Comparison of ENCODE assay signal across 16 cellular contexts in genomic region chr11:10823152-10823579, GRCh38. TPM values are rescaled to one million over a fixed set of nuclear protein-coding genes. Genes with fewer than 3 reads are reported as not detected.
DNase-seq lines count a peak whose midpoint lies in the region; ATAC-seq and TF ChIP-seq lines count a peak whose summit lies in the region.
"Had no signal": no experiment of that assay in that cellular context is flagged by ENCODE, and none has a peak within 500 bp of the region (broad histone marks: within the 10 kb centered on the region; RNA-seq: fewer than 3 reads in every experiment).

No MANE protein-coding gene starts in this region.

- no peak overlapping the region for H2AK5ac ChIP-seq in mesendoderm (ENCODE audit: low read length)

- H4K5ac ChIP-seq in mesendoderm (ENCODE audit: low read length): no peak overlapping the region

- H2BK15ac ChIP-seq in mesendoderm (replicated peaks; ENCODE audit: low read depth): no peak overlapping the region

- H3K56ac ChIP-seq in mesendoderm (ENCODE audit: low read length): no peak overlapping the region

- H2AFZ ChIP-seq in DND-41 (ENCODE audit: low read depth, low read length) (peak overlapping the region; percentile 31; the same call in 1 of the 2 replicates), OCI-LY1 (ENCODE audit: low read length) (peak overlapping the region; percentile 16; the same call in 1 of the 2 replicates)

- H4K20me1 ChIP-seq in DND-41 (ENCODE audit: insufficient read depth, low read length): no peaks in the 10 kb centered on the region
- no peaks in the 10 kb centered on the region for H4K20me1 ChIP-seq in OCI-LY1 (ENCODE audit: insufficient read depth, low read length)

- WGBS in mesendoderm (ENCODE audit: extremely low coverage, insufficient coverage, low lambda C conversion rate): no CpG with 5 or more reads among the region's 2 CpGs

- no peaks in the 10 kb centered on the region for H3K9me2 ChIP-seq in OCI-LY1 (ENCODE audit: low read depth, low read length)

- H3K27ac ChIP-seq in DND-41 (ENCODE audit: low read length): no peak overlapping the region
- peak overlapping the region; percentile 14 for H3K27ac ChIP-seq in OCI-LY1 (ENCODE audit: low read depth, low read length, poor library complexity, severe bottlenecking)
- no peak overlapping the region for H3K27ac ChIP-seq in mesendoderm (ENCODE audit: low read depth, low read length)
- H3K27ac ChIP-seq: C4-2B, vagina had no signal

- no peaks in the 10 kb centered on the region for H3F3A ChIP-seq in OCI-LY1 (ENCODE audit: insufficient read depth, low read length)

- no peak overlapping the region for H2BK120ac ChIP-seq in mesendoderm (ENCODE audit: low read depth, low read length)

- no peak for TF ChIP-seq POLR2A in erythroblast (IDR thresholded peaks at IDR 0.05; ENCODE audit: low read length)

- H3K9ac ChIP-seq in DND-41 (ENCODE audit: low read depth, low read length): no peak overlapping the region
- H3K9ac ChIP-seq in OCI-LY1 (ENCODE audit: low read length): no peak overlapping the region; the same call in 1 of the 2 replicates
- no peak overlapping the region for H3K9ac ChIP-seq in mesendoderm (ENCODE audit: low read length)

- no peak overlapping the region for H3K4ac ChIP-seq in mesendoderm (ENCODE audit: low read depth, low read length)

- H3K36me3 ChIP-seq in DND-41 (ENCODE audit: insufficient read depth, low read length) (no peaks in the 10 kb centered on the region), OCI-LY1 (ENCODE audit: insufficient read depth, low read length) (no peaks in the 10 kb centered on the region), mesendoderm (ENCODE audit: control insufficient read depth, insufficient read depth, low read length) (no peaks in the 10 kb centered on the region)
- H3K36me3 ChIP-seq: vagina had no signal

- no peaks in the 10 kb centered on the region for H3K9me3 ChIP-seq in DND-41 (ENCODE audit: insufficient read depth, low read length, severe bottlenecking)
- no peaks in the 10 kb centered on the region for H3K9me3 ChIP-seq in OCI-LY1 (ENCODE audit: low read length)
- H3K9me3 ChIP-seq: vagina had no signal

- no peak for TF ChIP-seq CTCF in DND-41 (IDR thresholded peaks at IDR 0.05; ENCODE audit: borderline replicate concordance, extremely low read depth, low read length, poor library complexity, severe bottlenecking)
- TF ChIP-seq CTCF in OCI-LY1 (IDR thresholded peaks at IDR 0.05; ENCODE audit: low read length): no peak
- no peak for TF ChIP-seq CTCF in omental fat pad (IDR thresholded peaks at IDR 0.05)

- H3K27me3 ChIP-seq in DND-41 (ENCODE audit: insufficient read depth, low read length, poor library complexity) (no peaks in the 10 kb centered on the region), OCI-LY1 (ENCODE audit: insufficient read depth, low read length) (no peaks in the 10 kb centered on the region), mesendoderm (ENCODE audit: insufficient read depth, low read length, poor library complexity) (no peaks in the 10 kb centered on the region)
- H3K27me3 ChIP-seq: vagina had no signal

- H3K79me1 ChIP-seq in mesendoderm (ENCODE audit: low read length): no peaks in the 10 kb centered on the region

- no peak overlapping the region for H3K4me3 ChIP-seq in DND-41 (ENCODE audit: low read depth in 1 of 2, low read length in 2 of 2)
- H3K4me3 ChIP-seq in OCI-LY1 (ENCODE audit: low read depth, low read length, poor library complexity, severe bottlenecking): peak overlapping the region; percentile 2
- no peak overlapping the region for H3K4me3 ChIP-seq in mesendoderm (ENCODE audit: low read length)
- H3K4me3 ChIP-seq: vagina had no signal

- DNase-seq in DND-41: no peak
- DNase-seq in erythroblast (lab: John Stamatoyannopoulos, UW): peak; percentile 68 to 80
- DNase-seq in omental fat pad (ENCODE audit: low spot score): no peak
- DNase-seq in amygdala (lab: John Stamatoyannopoulos, UW): no peak
- DNase-seq in mesendoderm: no peak
- DNase-seq: activated naive CD4-positive, alpha-beta T cell treated with anti-CD3 and anti-CD28 coated beads, Interleukin-2, amount 10 ng/mL, durations not matched to agents 7 days and 5 days; DMS79 treated with DMSO at 0.1 percent for 48 hours; hippocampal formation; NCI-H2081 treated with DMSO at 0.1 percent for 48 hours; NCI-H69 had no signal

- no peak overlapping the region for H3K23ac ChIP-seq in mesendoderm (ENCODE audit: low read length)

- H3K79me2 ChIP-seq in DND-41 (ENCODE audit: insufficient read depth, low read length) (no peaks in the 10 kb centered on the region), OCI-LY1 (ENCODE audit: insufficient read depth, low read length) (no peaks in the 10 kb centered on the region), mesendoderm (ENCODE audit: control insufficient read depth, insufficient read depth, low read length) (no peaks in the 10 kb centered on the region)

- ATAC-seq in DND-41 (ENCODE audit: insufficient read depth, low read depth): no peak
- ATAC-seq in omental fat pad (ENCODE audit: low FRiP score): peak; percentile 48
- ATAC-seq in HG03025 (IDR thresholded peaks at IDR 0.05; ENCODE audit: low FRiP score, unreplicated experiment): no peak
- no peak for ATAC-seq in HG03342 (IDR thresholded peaks at IDR 0.05; ENCODE audit: unreplicated experiment)
- ATAC-seq: left lobe of liver had no signal

- H2BK5ac ChIP-seq in mesendoderm (ENCODE audit: low read length): no peak overlapping the region

- H3K4me2 ChIP-seq in DND-41 (ENCODE audit: insufficient read depth, low read length) (no peak overlapping the region), OCI-LY1 (ENCODE audit: low read length) (peak overlapping the region; percentile 37), mesendoderm (ENCODE audit: low read length) (no peak overlapping the region)

- H3K18ac ChIP-seq in mesendoderm (ENCODE audit: low read length): no peak overlapping the region

- H4K8ac ChIP-seq in mesendoderm (ENCODE audit: low read depth, low read length): no peak overlapping the region

- H3K4me1 ChIP-seq in DND-41 (ENCODE audit: insufficient read depth, low read length): no peaks in the 10 kb centered on the region
- H3K4me1 ChIP-seq in OCI-LY1 (ENCODE audit: insufficient read depth, low read length, severe bottlenecking): peaks cover 33% of the 10 kb centered on the region
- no peaks in the 10 kb centered on the region for H3K4me1 ChIP-seq in mesendoderm (ENCODE audit: control insufficient read depth, low read depth, low read length)
- H3K4me1 ChIP-seq: vagina had no signal

RNA-seq across cellular contexts. Expression of gene EIF4G2, which starts 14.4 kb away (rescaled TPM):
- total RNA-seq in omental fat pad: 100 to 1,000 TPM; 456 to 714 (median 516) TPM
- 1,021 TPM for polyA plus RNA-seq in mesendoderm (2013, experiment 1 of 2)
- polyA plus RNA-seq in mesendoderm (2013, experiment 2 of 2): 1,034 TPM

RNA-seq across cellular contexts. Expression of gene ZBED5, which starts 34.7 kb away (rescaled TPM):
- total RNA-seq in omental fat pad: 10 to 100 TPM; 16.5 to 44.0 (median 22.6) TPM
- polyA plus RNA-seq in mesendoderm (2013, experiment 1 of 2): 35.8 TPM
- polyA plus RNA-seq in mesendoderm (2013, experiment 2 of 2): 35.5 TPM

Comparison
In these comparisons a context has a peak if more than half of its experiments do, and no peak if none do; other contexts are left out.
1. DNase-seq: peak in erythroblast (2 of 2); none in DND-41 (single experiment), omental fat pad (single experiment), amygdala (0 of 56) and mesendoderm (single experiment).